Comparison of ENCODE assay signal across 24 cellular contexts in genomic region chrX:16222123-16222522, GRCh38. TPM values are rescaled to one million over a fixed set of nuclear protein-coding genes. Genes with fewer than 3 reads are reported as not detected.
DNase-seq lines count a peak whose midpoint lies in the region; ATAC-seq and TF ChIP-seq lines count a peak whose summit lies in the region.
"Had no signal": no experiment of that assay in that cellular context is flagged by ENCODE, and none has a peak within 500 bp of the region (broad histone marks: within the 10 kb centered on the region; RNA-seq: fewer than 3 reads in every experiment).

No MANE protein-coding gene starts in this region.

- H3K27ac Mint-ChIP-seq in activated CD8-positive, alpha-beta T cell treated with anti-CD3 and anti-CD28 coated beads, Interleukin-2, amount 10 ng/mL, durations not matched to agents 7 days and 5 days, result no peak overlapping the region
- H3K27ac Mint-ChIP-seq: activated naive CD4-positive, alpha-beta T cell treated with anti-CD3 and anti-CD28 coated beads for 36 hours; CD8-positive, alpha-beta memory T cell; T-helper 1 cell treated with Interleukin-12 subunit alpha and Interleukin-12 subunit beta and Interleukin-4 antibody, amounts not matched to agents 30 μg/mL and 1 μg/mL, for 36 hours had no signal

- no peak for TF ChIP-seq CTCF in AG09309 (IDR thresholded peaks at IDR 0.05; ENCODE audit: control insufficient read depth, insufficient read depth, low read depth, low read length, missing control alignments)
- TF ChIP-seq CTCF in brain microvascular endothelial cell (IDR thresholded peaks at IDR 0.05; ENCODE audit: low read depth, low read length, missing control alignments), result no peak

- H3K27me3 ChIP-seq in brain microvascular endothelial cell (replicated peaks), result no peaks in the 10 kb centered on the region
- H3K27me3 ChIP-seq: body of pancreas, spleen had no signal

- CTCF ChIA-PET in activated CD8-positive, alpha-beta T cell treated with anti-CD3 and anti-CD28 coated beads, Interleukin-2, amount 10 ng/mL, durations not matched to agents 7 days and 5 days (lab: Charles Lee), result no interaction called here

- peaks cover 4% of the 10 kb centered on the region for H3K9me3 Mint-ChIP-seq in activated CD8-positive, alpha-beta T cell treated with anti-CD3 and anti-CD28 coated beads, Interleukin-2, amount 10 ng/mL, durations not matched to agents 7 days and 5 days (ENCODE audit: insufficient read depth)
- H3K9me3 Mint-ChIP-seq: T-helper 1 cell treated with Interleukin-12 subunit alpha and Interleukin-12 subunit beta and Interleukin-4 antibody, amounts not matched to agents 30 μg/mL and 1 μg/mL, for 36 hours had no signal

- no peaks in the 10 kb centered on the region for H3K4me1 Mint-ChIP-seq in activated CD8-positive, alpha-beta T cell treated with anti-CD3 and anti-CD28 coated beads, Interleukin-2, amount 10 ng/mL, durations not matched to agents 7 days and 5 days (ENCODE audit: low read depth)
- H3K4me1 Mint-ChIP-seq: CD8-positive, alpha-beta memory T cell had no signal

- POLR2A ChIA-PET in activated CD8-positive, alpha-beta T cell treated with anti-CD3 and anti-CD28 coated beads, Interleukin-2, amount 10 ng/mL, durations not matched to agents 7 days and 5 days (lab: Charles Lee), result no interaction called here

- no peak overlapping the region for H3K4me3 Mint-ChIP-seq in activated CD8-positive, alpha-beta T cell treated with anti-CD3 and anti-CD28 coated beads, Interleukin-2, amount 10 ng/mL, durations not matched to agents 7 days and 5 days
- H3K4me3 Mint-ChIP-seq: activated naive CD4-positive, alpha-beta T cell treated with anti-CD3 and anti-CD28 coated beads for 36 hours; CD8-positive, alpha-beta memory T cell; T-helper 1 cell treated with Interleukin-12 subunit alpha and Interleukin-12 subunit beta and Interleukin-4 antibody, amounts not matched to agents 30 μg/mL and 1 μg/mL, for 36 hours had no signal

- no peak for ATAC-seq in activated CD8-positive, alpha-beta T cell treated with anti-CD3 and anti-CD28 coated beads, Interleukin-2, amount 10 ng/mL, durations not matched to agents 7 days and 5 days
- no peak for ATAC-seq in HG03108 (IDR thresholded peaks at IDR 0.05; ENCODE audit: unreplicated experiment)
- ATAC-seq: body of pancreas had no signal

- in situ Hi-C loops in brain microvascular endothelial cell (cut with HindIII; ENCODE audit: low pct_ligation_motif_present, low sequenced_read_pairs), result no loop called here

- H3K36me3 Mint-ChIP-seq in activated CD8-positive, alpha-beta T cell treated with anti-CD3 and anti-CD28 coated beads, Interleukin-2, amount 10 ng/mL, durations not matched to agents 7 days and 5 days (ENCODE audit: low read depth), result no peaks in the 10 kb centered on the region

- no peaks in the 10 kb centered on the region for H3K36me3 ChIP-seq in brain microvascular endothelial cell (replicated peaks)
- H3K36me3 ChIP-seq: spleen, WERI-Rb-1 had no signal

- H3K27me3 Mint-ChIP-seq in activated CD8-positive, alpha-beta T cell treated with anti-CD3 and anti-CD28 coated beads, Interleukin-2, amount 10 ng/mL, durations not matched to agents 7 days and 5 days (ENCODE audit: low read depth), result no peaks in the 10 kb centered on the region

- peak; percentile 10 for DNase-seq in AG09309 (ENCODE audit: low read depth)
- peak; percentile 28 for DNase-seq in M059J (ENCODE audit: low read depth)
- peak; percentile 58 for DNase-seq in brain microvascular endothelial cell
- peak; percentile 67 for DNase-seq in iris pigment epithelial cell (ENCODE audit: low read depth)
- no peak for DNase-seq in activated CD8-positive, alpha-beta T cell treated with anti-CD3 and anti-CD28 coated beads, Interleukin-2, amount 10 ng/mL, durations not matched to agents 7 days and 5 days
- DNase-seq in COLO668 (lab: John Stamatoyannopoulos, UW; ENCODE audit: unreplicated experiment), result no peak
- DNase-seq in CD1c-positive myeloid dendritic cell (ENCODE audit: extremely low spot score), result no peak
- DNase-seq: activated CD4-positive, alpha-beta T cell treated with anti-CD3 and anti-CD28 coated beads, Interleukin-2, amount 50 U/mL, for 48 hours; activated naive CD4-positive, alpha-beta T cell treated with anti-CD3 and anti-CD28 coated beads for 36 hours; body of pancreas; CD8-positive, alpha-beta memory T cell; DMS79 treated with DMSO at 0.1 percent for 48 hours; midbrain; NCI-H187 treated with DMSO at 0.1 percent for 48 hours; NCI-H446; NK-92 treated with Interleukin-12 subunit alpha and Interleukin-12 subunit beta, amount 100 ng/mL, for 24 hours; spleen; stimulated activated CD8-positive, alpha-beta memory T cell treated with anti-CD3 and anti-CD28 coated beads, Interleukin-4, amount 100 ng/mL, for 48 hours; WERI-Rb-1 had no signal

- H3K27ac ChIP-seq in brain microvascular endothelial cell, result no peak overlapping the region
- H3K27ac ChIP-seq: body of pancreas, coronary artery, HL-60, spleen, WERI-Rb-1 had no signal

- H3K4me3 ChIP-seq in AG09309 (ENCODE audit: control insufficient read depth, low read depth, low read length) (no peak overlapping the region), brain microvascular endothelial cell (ENCODE audit: low read depth, low read length) (no peak overlapping the region)
- H3K4me3 ChIP-seq: body of pancreas, coronary artery, spleen had no signal

RNA-seq across cellular contexts. Expression of gene MAGEB17, which starts 54.8 kb away (rescaled TPM):
- not detected in 2 replicates for total RNA-seq in M059J (2014; rRNA removed; shearing (Covaris generic))
- not detected for total RNA-seq in activated CD8-positive, alpha-beta T cell treated with anti-CD3 and anti-CD28 coated beads, Interleukin-2, amount 10 ng/mL, durations not matched to agents 7 days and 5 days
- total RNA-seq: activated naive CD4-positive, alpha-beta T cell treated with anti-CD3 and anti-CD28 coated beads for 36 hours; CD8-positive, alpha-beta memory T cell; pulmonary artery endothelial cell had no signal

Comparison
In these comparisons a context has a peak if more than half of its experiments do, and no peak if none do; other contexts are left out.
1. DNase-seq: peak in AG09309 (single experiment), M059J (single experiment), brain microvascular endothelial cell (single experiment) and iris pigment epithelial cell (single experiment); none in activated CD8-positive, alpha-beta T cell treated with anti-CD3 and anti-CD28 coated beads, Interleukin-2, amount 10 ng/mL, durations not matched to agents 7 days and 5 days (single experiment), COLO668 (single experiment) and CD1c-positive myeloid dendritic cell (single experiment).